ENCODE assay signal across 8 cellular contexts in the genomic region with DNA sequence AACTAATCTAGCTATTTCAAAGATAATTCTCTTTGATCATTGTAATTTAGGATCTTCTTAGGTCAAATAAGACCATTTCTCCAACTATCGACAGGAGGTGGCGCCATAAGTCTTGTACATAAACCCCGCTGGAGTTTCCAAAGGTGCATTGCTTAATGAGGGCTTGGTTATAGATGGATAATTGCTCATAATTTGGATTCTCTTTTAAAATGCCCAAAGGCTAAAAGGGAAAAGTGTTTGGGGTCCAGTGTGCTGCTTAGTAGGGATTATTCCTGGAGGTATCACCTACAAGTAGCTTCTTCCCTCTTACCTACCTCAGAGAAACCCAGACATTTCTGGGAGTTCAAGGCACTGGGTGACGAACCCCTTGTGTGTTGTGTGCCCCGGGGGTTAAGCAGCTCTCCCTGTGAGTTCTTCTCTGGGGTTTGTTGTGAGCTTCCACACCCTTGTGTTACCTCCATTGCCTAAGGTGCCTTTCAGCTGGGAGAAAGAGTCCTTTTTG.
DNase-seq lines count a peak whose midpoint lies in the region; ATAC-seq and TF ChIP-seq lines count a peak whose summit lies in the region.

No MANE protein-coding gene starts in this region.

- H3K27me3 ChIP-seq in GM23248 (replicated peaks; ENCODE audit: insufficient read depth) (no peaks in the 10 kb centered on the region; the same call in 1 of the 2 replicates), RWPE2 (ENCODE audit: insufficient read depth, poor library complexity, severe bottlenecking) (no peaks in the 10 kb centered on the region), testis (no peaks in the 10 kb centered on the region)

- H3K4me1 ChIP-seq in GM23248 (ENCODE audit: insufficient read depth), result no peaks in the 10 kb centered on the region
- H3K4me1 ChIP-seq in RWPE2 (ENCODE audit: insufficient read depth, poor library complexity, severe bottlenecking), result no peaks in the 10 kb centered on the region
- peaks cover 5% of the 10 kb centered on the region for H3K4me1 ChIP-seq in testis

- H3K4me3 ChIP-seq in GM23248, result peak overlapping the region; percentile 90
- H3K4me3 ChIP-seq in RWPE2 (ENCODE audit: severe bottlenecking), result peak overlapping the region; percentile 43
- peak overlapping the region; percentile 80 for H3K4me3 ChIP-seq in fibroblast of the aortic adventitia (ENCODE audit: low read depth, low read length)
- H3K4me3 ChIP-seq in testis, result peak overlapping the region; percentile 55 to 67

- H3K4me2 ChIP-seq in GM23248 (ENCODE audit: unreplicated experiment), result peak overlapping the region; percentile 99

- H3F3A ChIP-seq in GM23248 (ENCODE audit: insufficient read depth), result peaks cover 18% of the 10 kb centered on the region; the same call in 1 of the 2 replicates

- TF ChIP-seq CTCF in RWPE2 (IDR thresholded peaks at IDR 0.05; ENCODE audit: poor library complexity, severe bottlenecking), result peak; percentile 84
- peak; percentile 60 for TF ChIP-seq CTCF in fibroblast of the aortic adventitia (IDR thresholded peaks at IDR 0.05; ENCODE audit: insufficient read depth, low read length)
- TF ChIP-seq CTCF in testis (IDR thresholded peaks at IDR 0.05), result peak; percentile 57 to 64 (median 61)

- H4K20me1 ChIP-seq in GM23248 (ENCODE audit: insufficient read depth), result no peaks in the 10 kb centered on the region

- no peaks in the 10 kb centered on the region for H3K9me2 ChIP-seq in GM23248 (ENCODE audit: insufficient read depth)

- H3K79me2 ChIP-seq in GM23248 (ENCODE audit: insufficient read depth), result no peaks in the 10 kb centered on the region

- DNase-seq in DMS79 treated with DMSO at 0.1 percent for 48 hours (lab: John Stamatoyannopoulos, UW) (peak; percentile 91), GM23248 (peak; percentile 92), LoVo (ENCODE audit: low spot score) (peak; percentile 90), RWPE2 (ENCODE audit: low spot score) (no peak), fibroblast of the aortic adventitia (ENCODE audit: low read depth) (peak; percentile 95), non-pigmented ciliary epithelial cell (ENCODE audit: low read depth) (peak; percentile 72), testis (peak; percentile 96)
- peak; percentile 49 for DNase-seq in activated T-helper 9 cell treated with anti-CD3 and anti-CD28 coated beads, Interleukin-2, amount 50 U/mL, for 16 hours (ENCODE audit: low read depth)

- H3K9me3 ChIP-seq in GM23248 (ENCODE audit: low read depth) (no peaks in the 10 kb centered on the region), RWPE2 (ENCODE audit: severe bottlenecking) (no peaks in the 10 kb centered on the region), testis (no peaks in the 10 kb centered on the region)

- H3K27ac ChIP-seq in GM23248 (peak overlapping the region; percentile 87), RWPE2 (ENCODE audit: poor library complexity, severe bottlenecking) (peak overlapping the region; percentile 45), testis (peak overlapping the region; percentile 87 to 91)

- no peak for TF ChIP-seq POLR2A in testis (IDR thresholded peaks at IDR 0.05)

- H3K36me3 ChIP-seq in GM23248 (ENCODE audit: low read depth), result no peaks in the 10 kb centered on the region
- no peaks in the 10 kb centered on the region for H3K36me3 ChIP-seq in RWPE2 (ENCODE audit: low read depth)
- H3K36me3 ChIP-seq in testis (ENCODE audit: low read depth, missing control alignments), result no peaks in the 10 kb centered on the region

- in situ Hi-C loops in GM23248 (cut with MboI), result loop anchor here (10.0 kb wide), 1 partner anchor 427 kb away; no protein-coding TSS in a partner anchor

- intact Hi-C loops in testis (cut with DNase I; ENCODE audit: low total_unique reads), result no loop called here

- WGBS in GM23248 (ENCODE audit: low coverage in 1 of 2, low lambda C conversion rate in 2 of 2, missing lambda C conversion rate in 2 of 2), 2 experiments, result 0 to 1% methylated on average over 5 of the region's 5 CpGs
- WGBS in testis, 2 donors, result 2 to 4% methylated on average over 5 of the region's 5 CpGs

- ATAC-seq in RWPE2 (ENCODE audit: low read depth), result peak; percentile 44; the same call in 1 of the 3 replicates

- H2AFZ ChIP-seq in GM23248, result peak overlapping the region; percentile 100

- peak overlapping the region; percentile 86 for H3K9ac ChIP-seq in GM23248
